ENCODE assay signal across 1 cellular context in the genomic region with DNA sequence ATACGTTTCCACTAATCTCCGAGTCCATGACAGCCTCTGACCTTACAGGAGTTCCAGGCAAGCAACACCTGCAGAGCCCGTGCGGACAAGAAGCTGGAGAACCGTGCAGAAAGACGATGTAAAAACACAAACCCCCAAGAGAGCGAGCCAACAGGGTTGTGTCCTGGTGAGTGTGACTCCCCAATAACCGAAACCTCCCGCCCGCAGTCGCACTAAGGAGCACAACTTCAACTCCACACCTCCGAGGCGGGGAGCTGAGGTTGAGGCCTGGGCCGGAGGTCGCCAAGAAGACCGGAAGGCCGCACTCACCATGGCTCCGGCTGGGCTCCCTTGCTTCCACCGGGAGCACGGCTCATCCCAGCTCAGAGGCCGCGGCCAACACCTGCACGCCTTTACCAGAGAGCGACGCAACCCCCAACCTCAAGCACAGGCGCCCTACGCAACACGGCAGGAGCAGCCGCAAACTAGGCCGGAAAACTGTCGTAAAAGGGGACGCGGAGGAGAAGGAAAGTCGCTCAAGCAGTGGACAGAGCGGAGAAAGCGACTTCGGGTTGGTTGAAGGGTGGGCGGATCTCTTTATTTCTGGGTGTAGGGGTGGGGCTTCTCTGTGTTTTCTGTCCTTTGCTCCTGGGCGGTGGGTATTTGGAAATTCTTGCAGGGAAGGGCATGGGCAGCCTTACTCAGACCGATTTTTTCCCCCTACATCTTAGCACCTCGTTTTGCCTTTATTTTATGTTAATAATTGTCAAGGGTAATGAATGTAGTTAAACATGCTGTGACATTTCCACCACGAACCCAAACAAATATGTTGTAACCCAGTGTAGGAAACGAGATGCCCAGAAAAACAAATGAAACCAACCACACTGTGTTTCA.
A peak's percentile ranks its signal among the peaks of the same experiment; 100 is the strongest.
TF ChIP-seq lines count a peak whose summit lies in the region.

Gene DNAJC19 (minus strand): TSS at position 446 of the 873 bp plus-strand sequence. CDS start 134 bp downstream, at position 312.

TF ChIP-seq in HEK293, 187 proteins besides CTCF, POLR2A, EP300 and RAD21 (continued from another document and continues in another):
- 0 out of 2 replicates have a peak, but pooled peaks have one; percentile 44 for TF ChIP-seq ZNF692 (tag by site-specific recombination; IDR thresholded peaks at IDR 0.05)
- no peak for TF ChIP-seq HOXA7 (CRISPR knock-in tag; IDR thresholded peaks at IDR 0.05; ENCODE audit: borderline replicate concordance)
- no peak for TF ChIP-seq ZNF292 (tag by site-specific recombination; IDR thresholded peaks at IDR 0.05; ENCODE audit: borderline replicate concordance, low read depth)
- no peak for TF ChIP-seq ZNF544 (tag by site-specific recombination; IDR thresholded peaks at IDR 0.05)
- no peak for TF ChIP-seq ZNF19 (tag by site-specific recombination; IDR thresholded peaks at IDR 0.05; ENCODE audit: low read depth)
- no peak for TF ChIP-seq ZNF701 (tag by site-specific recombination; IDR thresholded peaks at IDR 0.05)
- TF ChIP-seq, protein P1, sequence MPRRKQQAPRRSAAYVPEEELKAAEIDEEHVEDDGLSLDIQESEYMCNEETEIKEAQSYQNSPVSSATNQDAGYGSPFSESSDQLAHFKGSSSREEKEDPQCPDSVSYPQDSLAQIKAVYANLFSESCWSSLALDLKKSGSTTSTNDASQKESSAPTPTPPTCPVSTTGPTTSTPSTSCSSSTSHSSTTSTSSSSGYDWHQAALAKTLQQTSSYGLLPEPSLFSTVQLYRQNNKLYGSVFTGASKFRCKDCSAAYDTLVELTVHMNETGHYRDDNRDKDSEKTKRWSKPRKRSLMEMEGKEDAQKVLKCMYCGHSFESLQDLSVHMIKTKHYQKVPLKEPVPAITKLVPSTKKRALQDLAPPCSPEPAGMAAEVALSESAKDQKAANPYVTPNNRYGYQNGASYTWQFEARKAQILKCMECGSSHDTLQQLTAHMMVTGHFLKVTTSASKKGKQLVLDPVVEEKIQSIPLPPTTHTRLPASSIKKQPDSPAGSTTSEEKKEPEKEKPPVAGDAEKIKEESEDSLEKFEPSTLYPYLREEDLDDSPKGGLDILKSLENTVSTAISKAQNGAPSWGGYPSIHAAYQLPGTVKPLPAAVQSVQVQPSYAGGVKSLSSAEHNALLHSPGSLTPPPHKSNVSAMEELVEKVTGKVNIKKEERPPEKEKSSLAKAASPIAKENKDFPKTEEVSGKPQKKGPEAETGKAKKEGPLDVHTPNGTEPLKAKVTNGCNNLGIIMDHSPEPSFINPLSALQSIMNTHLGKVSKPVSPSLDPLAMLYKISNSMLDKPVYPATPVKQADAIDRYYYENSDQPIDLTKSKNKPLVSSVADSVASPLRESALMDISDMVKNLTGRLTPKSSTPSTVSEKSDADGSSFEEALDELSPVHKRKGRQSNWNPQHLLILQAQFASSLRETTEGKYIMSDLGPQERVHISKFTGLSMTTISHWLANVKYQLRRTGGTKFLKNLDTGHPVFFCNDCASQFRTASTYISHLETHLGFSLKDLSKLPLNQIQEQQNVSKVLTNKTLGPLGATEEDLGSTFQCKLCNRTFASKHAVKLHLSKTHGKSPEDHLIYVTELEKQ (tag by site-specific recombination; IDR thresholded peaks at IDR 0.05; ENCODE audit: borderline replicate concordance), result no peak
- no peak for TF ChIP-seq ZNF830 (tag by site-specific recombination; IDR thresholded peaks at IDR 0.05; ENCODE audit: low read depth)
- TF ChIP-seq KLF10 (tag by site-specific recombination; IDR thresholded peaks at IDR 0.05), result no peak
- no peak for TF ChIP-seq PRDM2 (tag by site-specific recombination; IDR thresholded peaks at IDR 0.05; ENCODE audit: borderline replicate concordance)
- TF ChIP-seq YY1 (tag by site-specific recombination; IDR thresholded peaks at IDR 0.05), result no peak
- no peak for TF ChIP-seq ZNF510 (tag by site-specific recombination; IDR thresholded peaks at IDR 0.05; ENCODE audit: insufficient replicate concordance)
- TF ChIP-seq ZNF707 (tag by site-specific recombination; IDR thresholded peaks at IDR 0.05), result no peak
- no peak for TF ChIP-seq ZNF626 (tag by site-specific recombination; IDR thresholded peaks at IDR 0.05)
- TF ChIP-seq ZBTB48 (tag by site-specific recombination; IDR thresholded peaks at IDR 0.05), result peak; percentile 14; the same call in 1 of the 2 replicates
- TF ChIP-seq ZNF157 (tag by site-specific recombination; IDR thresholded peaks at IDR 0.05), result no peak
- no peak for TF ChIP-seq FEZF1 (tag by site-specific recombination; IDR thresholded peaks at IDR 0.05)
- no peak for TF ChIP-seq ZNF621 (tag by site-specific recombination; IDR thresholded peaks at IDR 0.05)
- no peak for TF ChIP-seq IKZF3 (tag by site-specific recombination; IDR thresholded peaks at IDR 0.05)
- no peak for TF ChIP-seq ZNF473 (tag by site-specific recombination; IDR thresholded peaks at IDR 0.05)
- TF ChIP-seq, protein P2, sequence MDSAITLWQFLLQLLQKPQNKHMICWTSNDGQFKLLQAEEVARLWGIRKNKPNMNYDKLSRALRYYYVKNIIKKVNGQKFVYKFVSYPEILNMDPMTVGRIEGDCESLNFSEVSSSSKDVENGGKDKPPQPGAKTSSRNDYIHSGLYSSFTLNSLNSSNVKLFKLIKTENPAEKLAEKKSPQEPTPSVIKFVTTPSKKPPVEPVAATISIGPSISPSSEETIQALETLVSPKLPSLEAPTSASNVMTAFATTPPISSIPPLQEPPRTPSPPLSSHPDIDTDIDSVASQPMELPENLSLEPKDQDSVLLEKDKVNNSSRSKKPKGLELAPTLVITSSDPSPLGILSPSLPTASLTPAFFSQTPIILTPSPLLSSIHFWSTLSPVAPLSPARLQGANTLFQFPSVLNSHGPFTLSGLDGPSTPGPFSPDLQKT (IDR thresholded peaks at IDR 0.05; ENCODE audit: borderline replicate concordance, low read depth, low read length), result no peak
- no peak for TF ChIP-seq OVOL3 (tag by site-specific recombination; IDR thresholded peaks at IDR 0.05)
- TF ChIP-seq ZNF558 (tag by site-specific recombination; IDR thresholded peaks at IDR 0.05), result no peak
- TF ChIP-seq, protein P3, sequence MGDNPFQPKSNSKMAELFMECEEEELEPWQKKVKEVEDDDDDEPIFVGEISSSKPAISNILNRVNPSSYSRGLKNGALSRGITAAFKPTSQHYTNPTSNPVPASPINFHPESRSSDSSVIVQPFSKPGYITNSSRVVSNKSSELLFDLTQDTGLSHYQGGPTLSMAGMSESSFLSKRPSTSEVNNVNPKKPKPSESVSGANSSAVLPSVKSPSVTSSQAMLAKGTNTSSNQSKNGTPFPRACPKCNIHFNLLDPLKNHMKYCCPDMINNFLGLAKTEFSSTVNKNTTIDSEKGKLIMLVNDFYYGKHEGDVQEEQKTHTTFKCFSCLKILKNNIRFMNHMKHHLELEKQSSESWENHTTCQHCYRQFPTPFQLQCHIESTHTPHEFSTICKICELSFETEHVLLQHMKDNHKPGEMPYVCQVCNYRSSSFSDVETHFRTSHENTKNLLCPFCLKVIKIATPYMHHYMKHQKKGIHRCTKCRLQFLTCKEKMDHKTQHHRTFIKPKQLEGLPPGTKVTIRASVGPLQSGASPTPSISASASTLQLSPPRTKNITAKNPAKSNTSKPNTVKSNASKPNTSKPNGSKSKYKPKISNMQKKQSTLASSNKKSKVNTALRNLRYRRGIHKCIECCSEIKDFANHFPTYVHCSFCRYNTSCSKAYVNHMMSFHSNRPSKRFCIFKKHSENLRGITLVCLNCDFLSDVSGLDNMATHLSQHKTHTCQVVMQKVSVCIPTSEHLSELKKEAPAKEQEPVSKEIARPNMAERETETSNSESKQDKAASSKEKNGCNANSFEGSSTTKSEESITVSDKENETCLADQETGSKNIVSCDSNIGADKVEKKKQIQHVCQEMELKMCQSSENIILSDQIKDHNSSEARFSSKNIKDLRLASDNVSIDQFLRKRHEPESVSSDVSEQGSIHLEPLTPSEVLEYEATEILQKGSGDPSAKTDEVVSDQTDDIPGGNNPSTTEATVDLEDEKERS (tag by site-specific recombination; IDR thresholded peaks at IDR 0.05), result no peak
- no peak for TF ChIP-seq ZNF223 (tag by site-specific recombination; IDR thresholded peaks at IDR 0.05)
- TF ChIP-seq WT1 (tag by site-specific recombination; IDR thresholded peaks at IDR 0.05), result no peak
- TF ChIP-seq KLF7 (tag by site-specific recombination; IDR thresholded peaks at IDR 0.05; ENCODE audit: borderline replicate concordance), result no peak
- TF ChIP-seq ZNF175 (tag by site-specific recombination; IDR thresholded peaks at IDR 0.05), result no peak
- no peak for TF ChIP-seq ZNF132 (tag by site-specific recombination; IDR thresholded peaks at IDR 0.05; ENCODE audit: borderline replicate concordance)
- TF ChIP-seq ZNF324 (tag by site-specific recombination; IDR thresholded peaks at IDR 0.05), result 0 out of 2 replicates have a peak, but pooled peaks have one; percentile 47
- TF ChIP-seq ZNF202 (tag by site-specific recombination; IDR thresholded peaks at IDR 0.05; ENCODE audit: borderline replicate concordance), result no peak
- TF ChIP-seq BCL6B (tag by site-specific recombination; IDR thresholded peaks at IDR 0.05), result no peak
- TF ChIP-seq SP7 (tag by site-specific recombination; IDR thresholded peaks at IDR 0.05), result peak; percentile 63
- no peak for TF ChIP-seq ZNF37A (tag by site-specific recombination; IDR thresholded peaks at IDR 0.05)
- TF ChIP-seq, protein P4, sequence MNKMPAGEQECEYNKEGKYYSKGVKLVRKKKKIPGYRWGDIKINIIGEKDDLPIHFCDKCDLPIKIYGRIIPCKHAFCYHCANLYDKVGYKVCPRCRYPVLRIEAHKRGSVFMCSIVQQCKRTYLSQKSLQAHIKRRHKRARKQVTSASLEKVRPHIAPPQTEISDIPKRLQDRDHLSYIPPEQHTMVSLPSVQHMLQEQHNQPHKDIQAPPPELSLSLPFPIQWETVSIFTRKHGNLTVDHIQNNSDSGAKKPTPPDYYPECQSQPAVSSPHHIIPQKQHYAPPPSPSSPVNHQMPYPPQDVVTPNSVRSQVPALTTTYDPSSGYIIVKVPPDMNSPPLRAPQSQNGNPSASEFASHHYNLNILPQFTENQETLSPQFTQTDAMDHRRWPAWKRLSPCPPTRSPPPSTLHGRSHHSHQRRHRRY (tag by site-specific recombination; IDR thresholded peaks at IDR 0.05), result no peak
- no peak for TF ChIP-seq ZNF426 (tag by site-specific recombination; IDR thresholded peaks at IDR 0.05)
